9 cellular contexts compared by ENCODE assay signal in the genomic region with DNA sequence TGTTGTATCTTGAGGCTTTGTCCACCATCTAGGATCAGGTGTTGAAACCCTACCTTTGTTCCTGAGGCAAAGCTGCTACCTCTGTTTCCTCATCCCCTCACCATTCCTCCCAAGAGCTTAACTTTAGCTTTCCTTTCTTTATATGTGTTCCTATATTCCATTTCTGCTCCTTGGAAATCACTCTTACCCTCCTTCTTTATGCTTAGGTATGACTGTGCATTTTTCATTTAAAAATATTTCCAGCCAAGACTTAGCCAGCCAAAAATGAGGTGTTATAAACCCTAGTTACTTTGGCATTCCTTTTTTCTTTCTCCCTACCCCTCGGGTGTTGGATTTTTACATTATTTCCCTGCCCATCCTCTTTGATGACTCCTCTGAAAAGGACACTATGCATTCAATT. TPM values are rescaled to one million over a fixed set of nuclear protein-coding genes. Genes with fewer than 3 reads are reported as not detected.
"Had no signal": no experiment of that assay in that cellular context is flagged by ENCODE, and none has a peak within 500 bp of the region (broad histone marks: within the 10 kb centered on the region; RNA-seq: fewer than 3 reads in every experiment).

No MANE protein-coding gene starts in this region.

- DNase-seq: GDM1, GF-D8 had no signal

- ATAC-seq: GM12878 had no signal

- H3K4me3 ChIP-seq: GM12878 had no signal

- FAIRE-seq: G401.6, GM12878, GM12891, GM12892, GM18507, GM19239 had no signal

RNA-seq across cellular contexts. Expression of a gene that starts 57.7 kb away (rescaled TPM):
- total RNA-seq: G401, GM12878 had no signal
- polyA plus RNA-seq: GM12878 had no signal
